Comparison of ENCODE assay signal across 28 cellular contexts in genomic region chr2:196649202-196649601, GRCh38. TPM values are rescaled to one million over a fixed set of nuclear protein-coding genes. Genes with fewer than 3 reads are reported as not detected.
DNase-seq lines count a peak whose midpoint lies in the region; ATAC-seq, FAIRE-seq and TF ChIP-seq lines count a peak whose summit lies in the region.
"Had no signal": no experiment of that assay in that cellular context is flagged by ENCODE, and none has a peak within 500 bp of the region (broad histone marks: within the 10 kb centered on the region; RNA-seq: fewer than 3 reads in every experiment).

No MANE protein-coding gene starts in this region.

- no TSS peak for BruUV-seq in HepG2 (replicated peaks; lab: Mats Ljungman, UMichigan)

- H2AFZ ChIP-seq in HepG2 (ENCODE audit: low read length) = no peak overlapping the region

- DNase-seq in HepG2 (ENCODE audit: low spot score) (no peak), right lobe of liver (no peak)
- DNase-seq: 8988T; ACHN; AML-193; BE2C; C1 segment of cervical spinal cord; Caco-2; Calu3; CD4-positive, alpha-beta memory T cell; CD4-positive, alpha-beta T cell; CD4-positive, CD25-positive, alpha-beta regulatory T cell; CD8-positive, alpha-beta memory T cell; CD8-positive, alpha-beta T cell; COR-L47; DMS 273 treated with DMSO at 0.1 percent for 48 hours; DMS153; DMS53; DMS79; DMS79 treated with DMSO at 0.1 percent for 48 hours; DND-41; EL had no signal

- in situ Hi-C loops in HepG2 (cut with HindIII; ENCODE audit: extremely low pct_ligation_motif_present, low pct_unique_long_range_greater_than_20kb) = no loop called here

- ATAC-seq in HepG2 (no peak), right lobe of liver (no peak)
- ATAC-seq: A549; CD8-positive, alpha-beta T cell had no signal

- intact Hi-C loops in HepG2 (cut with micrococcal nuclease; ENCODE audit: unreplicated experiment) (no loop called here), right lobe of liver (cut with DNase I) (no loop called here)

- H3K9me3 ChIP-seq in HepG2 (ENCODE audit: low read length) = peaks cover 46% of the 10 kb centered on the region
- peaks cover 0 to 20% (median 3%) of the 10 kb centered on the region in 4 donors for H3K9me3 ChIP-seq in right lobe of liver

- no peak for TF ChIP-seq EP300 in HepG2 (IDR thresholded peaks at IDR 0.05; ENCODE audit: low read depth in 2 of 2, low read length in 2 of 2)
- TF ChIP-seq EP300 in HepG2 (CRISPR knock-in tag; IDR thresholded peaks at IDR 0.05; ENCODE audit: borderline replicate concordance) = no peak

- H4K20me1 ChIP-seq in HepG2 (ENCODE audit: insufficient read depth, low read length) = no peaks in the 10 kb centered on the region
- H4K20me1 ChIP-seq: BLaER1; BLaER1 treated with 17β-estradiol and CSF1 and Interleukin-3, amounts not matched to agents 10 nM and 100 nM had no signal

- no peak for TF ChIP-seq RAD21 in HepG2 (CRISPR knock-in tag; IDR thresholded peaks at IDR 0.05)

- H3K27me3 ChIP-seq in HepG2 (ENCODE audit: control insufficient read depth in 1 of 2, insufficient read depth in 2 of 2, low read length in 2 of 2) = no peaks in the 10 kb centered on the region
- no peaks in the 10 kb centered on the region for H3K27me3 ChIP-seq in right lobe of liver
- H3K27me3 ChIP-seq: BE2C; BLaER1; BLaER1 treated with 17β-estradiol and CSF1 and Interleukin-3, amounts not matched to agents 10 nM and 100 nM had no signal

- no peak for TF ChIP-seq POLR2A in HepG2 (IDR thresholded peaks at IDR 0.05; ENCODE audit: insufficient read depth in 1 of 2, low read depth in 2 of 2, low read length in 2 of 2)
- TF ChIP-seq POLR2A in right lobe of liver (IDR thresholded peaks at IDR 0.05) = no peak

- WGBS in HepG2 (ENCODE audit: low lambda C conversion rate) = 98% methylated on average over 4 of the region's 4 CpGs
- 100% methylated on average over 3 of the region's 4 CpGs for WGBS in right lobe of liver (ENCODE audit: insufficient coverage, low coverage, low lambda C conversion rate, missing lambda C conversion rate)

- H3K36me3 ChIP-seq in HepG2 (replicated peaks in 1 of 2; ENCODE audit: control insufficient read depth in 1 of 2, insufficient read depth in 2 of 2, low read length in 2 of 2) (peaks cover 0 to 3% of the 10 kb centered on the region in 2 experiments; a peak in 1 of 5 replicates), right lobe of liver (no peaks in the 10 kb centered on the region)
- H3K36me3 ChIP-seq: BE2C had no signal

- no peak overlapping the region for H3K9ac ChIP-seq in HepG2 (ENCODE audit: insufficient read depth, low read depth, low read length)
- H3K9ac ChIP-seq: BLaER1; BLaER1 treated with 17β-estradiol and CSF1 and Interleukin-3, amounts not matched to agents 10 nM and 100 nM had no signal

- CTCF ChIA-PET in HepG2 (lab: Yijun Ruan, JAX; ENCODE audit: low intra/inter-chr PET ratio, low total read pairs) = no interaction called here

- no peak overlapping the region for H3K4me3 ChIP-seq in HepG2 (replicated peaks in 1 of 3; ENCODE audit: insufficient read depth in 1 of 3, low read depth in 2 of 3, low read length in 3 of 3)
- no peak overlapping the region for H3K4me3 ChIP-seq in right lobe of liver
- H3K4me3 ChIP-seq: A549; BLaER1; BLaER1 treated with 17β-estradiol and CSF1 and Interleukin-3, amounts not matched to agents 10 nM and 100 nM had no signal

- no peaks in the 10 kb centered on the region for H3K4me1 ChIP-seq in HepG2 (ENCODE audit: insufficient read depth, low read length)
- H3K4me1 ChIP-seq in right lobe of liver = no peaks in the 10 kb centered on the region
- H3K4me1 ChIP-seq: A549; BE2C; BLaER1; BLaER1 treated with 17β-estradiol and CSF1 and Interleukin-3, amounts not matched to agents 10 nM and 100 nM; Caco-2 had no signal

- no peaks in the 10 kb centered on the region for H3K79me2 ChIP-seq in HepG2 (ENCODE audit: insufficient read depth, low read length)

- POLR2A ChIA-PET in HepG2 (lab: Yijun Ruan, JAX) = no interaction called here

- H3K4me2 ChIP-seq in HepG2 (ENCODE audit: low read depth, low read length) = no peak overlapping the region
- H3K4me2 ChIP-seq: A549; BLaER1; BLaER1 treated with 17β-estradiol and CSF1 and Interleukin-3, amounts not matched to agents 10 nM and 100 nM had no signal

- H3K27ac ChIP-seq in HepG2 (ENCODE audit: extremely low read length, insufficient read depth, low read length) (no peak overlapping the region), right lobe of liver (no peak overlapping the region)
- H3K27ac ChIP-seq: 22Rv1; A549; BLaER1; BLaER1 treated with 17β-estradiol and CSF1 and Interleukin-3, amounts not matched to agents 10 nM and 100 nM; C4-2B had no signal

- no peak for FAIRE-seq in HepG2 (lab: Jason Lieb, UNC)
- FAIRE-seq: A549 had no signal

- TF ChIP-seq CTCF in HepG2 (CRISPR knock-in tag; IDR thresholded peaks at IDR 0.05) (no peak), right lobe of liver (IDR thresholded peaks at IDR 0.05) (no peak)

TF ChIP-seq in HepG2, 621 proteins besides CTCF, POLR2A, EP300 and RAD21:
- TF ChIP-seq CEBPB (IDR thresholded peaks at IDR 0.05; ENCODE audit: borderline replicate concordance, low read depth, low read length) (no peak), CREB1 (IDR thresholded peaks at IDR 0.05) (peak; percentile 60; the same call in 1 of the 2 replicates), CREB1 (CRISPR knock-in tag; IDR thresholded peaks at IDR 0.05) (no peak), ZFP1 (CRISPR knock-in tag; IDR thresholded peaks at IDR 0.05) (no peak), ZNF460 (CRISPR knock-in tag; IDR thresholded peaks at IDR 0.05; ENCODE audit: borderline replicate concordance) (no peak), ATF7 (IDR thresholded peaks at IDR 0.05) (peak; percentile 50), ATF7 (CRISPR knock-in tag; IDR thresholded peaks at IDR 0.05) (no peak), ISL2 (CRISPR knock-in tag; IDR thresholded peaks at IDR 0.05) (no peak)

RNA-seq across cellular contexts. Expression of gene CCDC150, which starts 9.7 kb away (rescaled TPM):
- total RNA-seq in HepG2 (2016; rRNA removed; fragmentation: Illumina TruSeq; extraction: Trizol) (9.1 and 32.6 TPM in 2 replicates), right lobe of liver (1 to 10 TPM in 5 of 6 experiments, under 1 TPM in 1; 0.98 to 4.1 (median 1.9) TPM)
- 22.5 and 30.6 TPM in 2 replicates for total RNA-seq in HepG2 (2016; cell fraction: cytosol; rRNA removed; fragmentation: Illumina TruSeq; extraction: Trizol; ENCODE audit: low read depth)
- 9.9 and 25.9 TPM in 2 replicates for total RNA-seq in HepG2 (2016; cell fraction: insoluble cytoplasmic fraction; rRNA removed; fragmentation: Illumina TruSeq; extraction: Trizol)
- 11.8 and 12.1 TPM in 2 replicates for total RNA-seq in HepG2 (2016; cell fraction: membrane; rRNA removed; fragmentation: Illumina TruSeq; extraction: Trizol)
- 77.0 and 86.0 TPM in 2 replicates for total RNA-seq in HepG2 (2016; cell fraction: nucleus; rRNA removed; fragmentation: Illumina TruSeq; extraction: Trizol)
- 10.2 and 14.9 TPM in 2 replicates for polyA plus RNA-seq in HepG2 (2011; rRNA removed)
- polyA plus RNA-seq in HepG2 (2011; cell fraction: cytosol; rRNA removed) = 1.2 and 1.3 TPM in 2 replicates
- polyA plus RNA-seq in HepG2 (2011; cell fraction: nucleus; rRNA removed) = 48.3 and 49.7 TPM in 2 replicates
- polyA plus RNA-seq in HepG2 (2012) = 5.8 and 13.7 TPM in 2 replicates
- 1.1 and 1.8 TPM in 2 replicates for polyA plus RNA-seq in HepG2 (2016; cell fraction: cytosol; fragmentation: Illumina TruSeq; extraction: Trizol; ENCODE audit: low read depth)
- 7.3 and 7.7 TPM in 2 replicates for polyA plus RNA-seq in HepG2 (2016; cell fraction: insoluble cytoplasmic fraction; fragmentation: Illumina TruSeq; extraction: Trizol; ENCODE audit: low read depth)
- 2.2 and 2.5 TPM in 2 replicates for polyA plus RNA-seq in HepG2 (2016; cell fraction: membrane; fragmentation: Illumina TruSeq; extraction: Trizol; ENCODE audit: low read depth)
- 87.9 and 102 TPM in 2 replicates for polyA plus RNA-seq in HepG2 (2016; cell fraction: nucleus; fragmentation: Illumina TruSeq; extraction: Trizol; ENCODE audit: insufficient read depth, low read depth)
- polyA minus RNA-seq in HepG2 (2011; rRNA and poly(A)+ RNA removed; ENCODE audit: low replicate concordance) = 4.6 and 8.0 TPM in 2 replicates
- 2.0 and 2.3 TPM in 2 replicates for polyA minus RNA-seq in HepG2 (2011; cell fraction: cytosol; rRNA and poly(A)+ RNA removed)
- polyA minus RNA-seq in HepG2 (2011; cell fraction: nucleus; rRNA and poly(A)+ RNA removed) = 85.5 and 85.6 TPM in 2 replicates
- polyA plus RNA-seq: CD14-positive monocyte; CD4-positive, alpha-beta memory T cell had no signal

RNA-seq across cellular contexts. Expression of gene HECW2, which starts 55.8 kb away (rescaled TPM):
- total RNA-seq in HepG2 (2016; rRNA removed; fragmentation: Illumina TruSeq; extraction: Trizol) (0.06 and 0.15 TPM in 2 replicates), right lobe of liver (10 to 100 TPM in 1 of 6 experiments, 1 to 10 TPM in 5; 3.3 to 10.7 (median 6.6) TPM)
- not detected in 2 replicates for total RNA-seq in HepG2 (2016; cell fraction: cytosol; rRNA removed; fragmentation: Illumina TruSeq; extraction: Trizol; ENCODE audit: low read depth)
- 0.06 and 0.09 TPM in 2 replicates for total RNA-seq in HepG2 (2016; cell fraction: insoluble cytoplasmic fraction; rRNA removed; fragmentation: Illumina TruSeq; extraction: Trizol)
- total RNA-seq in HepG2 (2016; cell fraction: membrane; rRNA removed; fragmentation: Illumina TruSeq; extraction: Trizol) = not detected in 2 replicates
- 0.19 and 0.37 TPM in 2 replicates for total RNA-seq in HepG2 (2016; cell fraction: nucleus; rRNA removed; fragmentation: Illumina TruSeq; extraction: Trizol)
- polyA plus RNA-seq in HepG2 (2011; rRNA removed) = not detected in 2 replicates
- polyA plus RNA-seq in HepG2 (2011; cell fraction: cytosol; rRNA removed) = 0.06 and 0.08 TPM in 2 replicates
- 0.05 TPM in 1 of 2 replicates, not detected in the other for polyA plus RNA-seq in HepG2 (2011; cell fraction: nucleus; rRNA removed)
- not detected in 2 replicates for polyA plus RNA-seq in HepG2 (2012)
- not detected in 2 replicates for polyA plus RNA-seq in HepG2 (2016; cell fraction: cytosol; fragmentation: Illumina TruSeq; extraction: Trizol; ENCODE audit: low read depth)
- polyA plus RNA-seq in HepG2 (2016; cell fraction: insoluble cytoplasmic fraction; fragmentation: Illumina TruSeq; extraction: Trizol; ENCODE audit: low read depth) = not detected in 2 replicates
- polyA plus RNA-seq in HepG2 (2016; cell fraction: membrane; fragmentation: Illumina TruSeq; extraction: Trizol; ENCODE audit: low read depth) = not detected in 2 replicates
- polyA plus RNA-seq in HepG2 (2016; cell fraction: nucleus; fragmentation: Illumina TruSeq; extraction: Trizol; ENCODE audit: insufficient read depth, low read depth) = 0.21 TPM in 1 of 2 replicates, not detected in the other
- 0.06 and 10.3 TPM in 2 replicates for polyA minus RNA-seq in HepG2 (2011; rRNA and poly(A)+ RNA removed; ENCODE audit: low replicate concordance)
- polyA minus RNA-seq in HepG2 (2011; cell fraction: cytosol; rRNA and poly(A)+ RNA removed) = not detected in 2 replicates
- polyA minus RNA-seq in HepG2 (2011; cell fraction: nucleus; rRNA and poly(A)+ RNA removed) = 0.39 TPM in 1 of 2 replicates, not detected in the other
- polyA plus RNA-seq: CD8-positive, alpha-beta memory T cell had no signal
